ENCODE assay signal across 17 cellular contexts in genomic region chr1:23805025-23805424, GRCh38.
"Had no signal": no experiment of that assay in that cellular context is flagged by ENCODE, and none has a peak within 500 bp of the region (broad histone marks: within the 10 kb centered on the region; RNA-seq: fewer than 3 reads in every experiment).

No MANE protein-coding gene starts in this region.

- H3K36me3 ChIP-seq: brain microvascular endothelial cell, WERI-Rb-1 had no signal

- H3K27me3 ChIP-seq: brain microvascular endothelial cell, colonic mucosa, SJSA1, thyroid gland had no signal

- H3K27ac ChIP-seq: brain microvascular endothelial cell, colonic mucosa, SJSA1, thyroid gland, WERI-Rb-1 had no signal

- DNase-seq: activated CD4-positive, alpha-beta T cell treated with anti-CD3 and anti-CD28 coated beads for 1 hour; activated CD4-positive, alpha-beta T cell treated with anti-CD3 and anti-CD28 coated beads, Interleukin-2, amount 50 U/mL, for 48 hours; activated gamma-delta T cell; activated T-cell treated with anti-CD3 and anti-CD28 coated beads, Interleukin-2, amount 50 U/mL, for 72 hours; aorta; brain microvascular endothelial cell; central memory CD4-positive, alpha-beta T cell; colonic mucosa; hypothalamus; nucleus accumbens; thyroid gland; WERI-Rb-1 had no signal

- H3K4me3 ChIP-seq: colonic mucosa, lung, SJSA1, thyroid gland had no signal

- ATAC-seq: activated T-cell treated with anti-CD3 and anti-CD28 coated beads, Interleukin-2, amount 50 U/mL, for 72 hours had no signal

- H3K9me3 Mint-ChIP-seq: activated T-cell treated with anti-CD3 and anti-CD28 coated beads, Interleukin-2, amount 50 U/mL, for 72 hours; mesothelial cell of epicardium; nephron; T-helper 1 cell treated with Interleukin-12 subunit alpha and Interleukin-12 subunit beta and Interleukin-4 antibody, amounts not matched to agents 30 μg/mL and 1 μg/mL, for 36 hours had no signal

- H3K4me3 Mint-ChIP-seq: activated T-cell treated with anti-CD3 and anti-CD28 coated beads, Interleukin-2, amount 50 U/mL, for 72 hours; mesothelial cell of epicardium; T-helper 1 cell treated with Interleukin-12 subunit alpha and Interleukin-12 subunit beta and Interleukin-4 antibody, amounts not matched to agents 30 μg/mL and 1 μg/mL, for 36 hours had no signal

- H3K9me3 ChIP-seq: colonic mucosa, SJSA1, thyroid gland had no signal

- H3K27ac Mint-ChIP-seq: activated T-cell treated with anti-CD3 and anti-CD28 coated beads, Interleukin-2, amount 50 U/mL, for 72 hours; mesothelial cell of epicardium; nephron; T-helper 1 cell treated with Interleukin-12 subunit alpha and Interleukin-12 subunit beta and Interleukin-4 antibody, amounts not matched to agents 30 μg/mL and 1 μg/mL, for 36 hours had no signal
